ENCODE assay signal across 21 cellular contexts in the genomic region with DNA sequence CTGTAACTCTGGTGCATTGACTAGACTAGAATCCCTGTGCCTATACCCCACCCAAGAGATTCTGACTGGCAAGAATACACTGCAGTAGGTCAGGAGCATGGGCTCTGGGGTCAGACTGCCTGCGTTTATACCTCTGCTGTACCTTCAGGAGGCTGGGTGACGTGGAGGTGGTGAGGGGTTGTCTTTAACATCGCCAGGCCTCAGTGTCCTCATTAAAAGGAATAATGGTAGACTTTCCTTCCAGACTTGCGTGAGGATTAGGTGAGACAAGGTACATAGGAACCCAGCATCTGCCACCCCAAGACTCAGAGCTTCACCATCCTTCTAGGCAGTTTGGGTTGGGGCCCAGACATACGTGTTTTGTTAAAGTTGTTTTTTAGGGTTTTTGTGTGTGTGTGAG. TPM values are rescaled to one million over a fixed set of nuclear protein-coding genes. Genes with fewer than 3 reads are reported as not detected.
A peak's percentile ranks its signal among the peaks of the same experiment; 100 is the strongest.
DNase-seq lines count a peak whose midpoint lies in the region; ATAC-seq and TF ChIP-seq lines count a peak whose summit lies in the region.
"Had no signal": no experiment of that assay in that cellular context is flagged by ENCODE, and none has a peak within 500 bp of the region (broad histone marks: within the 10 kb centered on the region; RNA-seq: fewer than 3 reads in every experiment).

No MANE protein-coding gene starts in this region.

- H3K27ac Mint-ChIP-seq in endodermal cell = peak overlapping the region; percentile 75
- peak overlapping the region; percentile 62 for H3K27ac Mint-ChIP-seq in stimulated activated naive B cell treated with anti-CD40 and anti-IgM and Interleukin-4, amounts not matched to agents 10 μg/mL and 1 μg/mL and 100 μg/mL, for 72 hours
- H3K27ac Mint-ChIP-seq: CD4-positive, CD25-positive, alpha-beta regulatory T cell had no signal

- H3K9me3 Mint-ChIP-seq in endodermal cell = no peaks in the 10 kb centered on the region
- H3K9me3 Mint-ChIP-seq in stimulated activated naive B cell treated with anti-CD40 and anti-IgM and Interleukin-4, amounts not matched to agents 10 μg/mL and 1 μg/mL and 100 μg/mL, for 72 hours = no peaks in the 10 kb centered on the region
- H3K9me3 Mint-ChIP-seq: CD4-positive, CD25-positive, alpha-beta regulatory T cell had no signal

- 94 to 97% methylated on average over 5 of the region's 5 CpGs for WGBS in endodermal cell (ENCODE audit: insufficient coverage in 1 of 2, insufficient read length in 1 of 2), 2 experiments

- no peak overlapping the region for H3K9ac ChIP-seq in endodermal cell (ENCODE audit: extremely low read depth, low read length, poor library complexity, severe bottlenecking)
- H3K9ac ChIP-seq: KMS-11 had no signal

- no peaks in the 10 kb centered on the region for H3K9me3 ChIP-seq in endodermal cell (ENCODE audit: control insufficient read depth, low read length)
- no peaks in the 10 kb centered on the region for H3K9me3 ChIP-seq in neutrophil
- H3K9me3 ChIP-seq: BE2C, SJCRH30 had no signal

- CTCF ChIA-PET in RWPE1 (lab: Yijun Ruan, JAX) = interaction anchor here (0.7 to 1.1 kb wide), 2 partner anchors 17 to 47 kb away, joined by 3 to 4 read pairs; no protein-coding TSS in a partner anchor

- H3K4me3 ChIP-seq in endodermal cell (ENCODE audit: low read length) = no peak overlapping the region
- no peak overlapping the region for H3K4me3 ChIP-seq in neutrophil (ENCODE audit: low read depth in 1 of 2, low read length in 1 of 2)
- H3K4me3 ChIP-seq: GM12878, SJCRH30 had no signal

- no peak overlapping the region for H3K4me3 Mint-ChIP-seq in endodermal cell
- H3K4me3 Mint-ChIP-seq in stimulated activated naive B cell treated with anti-CD40 and anti-IgM and Interleukin-4, amounts not matched to agents 10 μg/mL and 1 μg/mL and 100 μg/mL, for 72 hours = no peak overlapping the region
- H3K4me3 Mint-ChIP-seq: CD4-positive, CD25-positive, alpha-beta regulatory T cell had no signal

- DNase-seq in RWPE1 (ENCODE audit: low spot score) (no peak), endodermal cell (no peak)
- no peak for DNase-seq in stimulated activated naive B cell treated with anti-CD40 and anti-IgM and Interleukin-4, amounts not matched to agents 10 μg/mL and 1 μg/mL and 100 μg/mL, for 72 hours
- no peak for DNase-seq in effector CD4-positive, alpha-beta T cell
- DNase-seq: BE2C; CD4-positive, CD25-positive, alpha-beta regulatory T cell; DMS79 treated with DMSO at 0.1 percent for 48 hours; IMR-90; NCI-H1105; NCI-H2029 treated with DMSO at 0.1 percent for 48 hours; NCI-H226; NCI-H524; NCI-H774; NK-92 treated with Interleukin-12 subunit alpha and Interleukin-12 subunit beta, amount 100 ng/mL, for 24 hours; SJCRH30 had no signal

- peaks cover 2% of the 10 kb centered on the region for H3K4me1 Mint-ChIP-seq in endodermal cell
- peaks cover 10 to 15% of the 10 kb centered on the region in 2 donors for H3K4me1 Mint-ChIP-seq in stimulated activated naive B cell treated with anti-CD40 and anti-IgM and Interleukin-4, amounts not matched to agents 10 μg/mL and 1 μg/mL and 100 μg/mL, for 72 hours
- H3K4me1 Mint-ChIP-seq: CD4-positive, CD25-positive, alpha-beta regulatory T cell had no signal

- POLR2A ChIA-PET in RWPE1 (lab: Yijun Ruan, JAX; ENCODE audit: low non-redundant PET) = no interaction called here

- no peak for ATAC-seq in stimulated activated naive B cell treated with anti-CD40 and anti-IgM and Interleukin-4, amounts not matched to agents 10 μg/mL and 1 μg/mL and 100 μg/mL, for 72 hours (replicated peaks)
- ATAC-seq in GM19467 (IDR thresholded peaks at IDR 0.05; ENCODE audit: unreplicated experiment) = no peak
- no peak for ATAC-seq in GM19452 (IDR thresholded peaks at IDR 0.05; ENCODE audit: unreplicated experiment)
- ATAC-seq: GM12878, HCT116 had no signal

- TF ChIP-seq CTCF in RWPE1 (conservative IDR thresholded peaks at IDR 0.05; ENCODE audit: low read depth) = no peak
- no peak for TF ChIP-seq CTCF in endodermal cell (conservative IDR thresholded peaks at IDR 0.05)
- TF ChIP-seq CTCF in neutrophil (IDR thresholded peaks at IDR 0.05) = no peak

- H3K36me3 Mint-ChIP-seq in endodermal cell (ENCODE audit: low read depth) = peaks cover 73% of the 10 kb centered on the region
- peaks cover 44 to 67% of the 10 kb centered on the region in 2 donors for H3K36me3 Mint-ChIP-seq in stimulated activated naive B cell treated with anti-CD40 and anti-IgM and Interleukin-4, amounts not matched to agents 10 μg/mL and 1 μg/mL and 100 μg/mL, for 72 hours

- H3K27me3 ChIP-seq in endodermal cell (ENCODE audit: control insufficient read depth, insufficient read depth, low read length, poor library complexity, severe bottlenecking) = no peaks in the 10 kb centered on the region
- H3K27me3 ChIP-seq in neutrophil = no peaks in the 10 kb centered on the region
- H3K27me3 ChIP-seq: BE2C, SJCRH30 had no signal

- peaks cover 2% of the 10 kb centered on the region for H3K4me1 ChIP-seq in endodermal cell (ENCODE audit: control insufficient read depth, insufficient read depth, low read length)
- peaks cover 15 to 16% of the 10 kb centered on the region in 2 experiments for H3K4me1 ChIP-seq in neutrophil (ENCODE audit: control insufficient read depth in 1 of 2, insufficient read depth in 1 of 2, low read depth in 1 of 2, low read length in 1 of 2)
- H3K4me1 ChIP-seq: BE2C had no signal

- peak overlapping the region; percentile 71 for H3K27ac ChIP-seq in RWPE1
- H3K27ac ChIP-seq in endodermal cell (ENCODE audit: low read depth, low read length) = no peak overlapping the region
- H3K27ac ChIP-seq in neutrophil = peak overlapping the region; percentile 84
- H3K27ac ChIP-seq: KMS-11, SJCRH30 had no signal

- H3K27me3 Mint-ChIP-seq in endodermal cell (ENCODE audit: insufficient read depth) = no peaks in the 10 kb centered on the region
- H3K27me3 Mint-ChIP-seq in stimulated activated naive B cell treated with anti-CD40 and anti-IgM and Interleukin-4, amounts not matched to agents 10 μg/mL and 1 μg/mL and 100 μg/mL, for 72 hours = no peaks in the 10 kb centered on the region
- H3K27me3 Mint-ChIP-seq: CD4-positive, CD25-positive, alpha-beta regulatory T cell had no signal

- H3K36me3 ChIP-seq in endodermal cell (ENCODE audit: control insufficient read depth, insufficient read depth, low read length) = peaks cover 64% of the 10 kb centered on the region
- H3K36me3 ChIP-seq in neutrophil = peaks cover 79% of the 10 kb centered on the region

RNA-seq across cellular contexts. Expression of a gene that starts 44.3 kb away (rescaled TPM):
- 10 to 100 TPM; 77.2 to 84.8 TPM for total RNA-seq in endodermal cell
- 46.0 TPM for polyA plus RNA-seq in endodermal cell (2013, experiment 1 of 2)
- polyA plus RNA-seq in endodermal cell (2013, experiment 2 of 2) = 44.3 TPM

RNA-seq across cellular contexts. Expression of a gene that starts 53.8 kb away (rescaled TPM):
- 10 to 100 TPM; 25.5 to 34.5 TPM for total RNA-seq in endodermal cell
- polyA plus RNA-seq in endodermal cell (2013, experiment 1 of 2) = 30.1 TPM
- polyA plus RNA-seq in endodermal cell (2013, experiment 2 of 2) = 26.0 TPM

RNA-seq across cellular contexts. Expression of a gene that starts 53.9 kb away (rescaled TPM):
- 10 to 100 TPM; 43.9 to 44.8 TPM for total RNA-seq in endodermal cell
- polyA plus RNA-seq in endodermal cell (2013, experiment 1 of 2) = 27.7 TPM
- 25.8 TPM for polyA plus RNA-seq in endodermal cell (2013, experiment 2 of 2)
